15 cellular contexts compared by ENCODE assay signal in genomic region chr9:89502038-89502601, GRCh38. TPM values are rescaled to one million over a fixed set of nuclear protein-coding genes. Genes with fewer than 3 reads are reported as not detected.
DNase-seq lines count a peak whose midpoint lies in the region; ATAC-seq, FAIRE-seq and TF ChIP-seq lines count a peak whose summit lies in the region.
"Had no signal": no experiment of that assay in that cellular context is flagged by ENCODE, and none has a peak within 500 bp of the region (broad histone marks: within the 10 kb centered on the region; RNA-seq: fewer than 3 reads in every experiment).

No MANE protein-coding gene starts in this region.

- peak; percentile 19 to 20 for ATAC-seq in activated T-cell treated with anti-CD3 and anti-CD28 coated beads, Interleukin-2, amount 50 U/mL, for 4 hours
- ATAC-seq in naive thymus-derived CD8-positive, alpha-beta T cell, result peak; percentile 51 to 78
- no peak for ATAC-seq in HG03378 (IDR thresholded peaks at IDR 0.05; ENCODE audit: unreplicated experiment)

- H3K27me3 Mint-ChIP-seq in activated T-cell treated with anti-CD3 and anti-CD28 coated beads, Interleukin-2, amount 50 U/mL, for 4 hours (ENCODE audit: low read depth), result no peaks in the 10 kb centered on the region
- H3K27me3 Mint-ChIP-seq in naive thymus-derived CD8-positive, alpha-beta T cell, result no peaks in the 10 kb centered on the region

- H3K4me1 Mint-ChIP-seq in activated T-cell treated with anti-CD3 and anti-CD28 coated beads, Interleukin-2, amount 50 U/mL, for 4 hours (ENCODE audit: low read depth), result peaks cover 74% of the 10 kb centered on the region
- peaks cover 45 to 86% (median 84%) of the 10 kb centered on the region in 4 donors for H3K4me1 Mint-ChIP-seq in naive thymus-derived CD8-positive, alpha-beta T cell

- H3K4me3 Mint-ChIP-seq in activated T-cell treated with anti-CD3 and anti-CD28 coated beads, Interleukin-2, amount 50 U/mL, for 4 hours, result peak overlapping the region; percentile 39
- peak overlapping the region; percentile 5 to 80 (median 60) for H3K4me3 Mint-ChIP-seq in naive thymus-derived CD8-positive, alpha-beta T cell

- no peak for TF ChIP-seq POLR2A in GM12891 (IDR thresholded peaks at IDR 0.05; ENCODE audit: low read depth, low read length)

- FAIRE-seq in GM12891 (lab: Jason Lieb, UNC), result peak; percentile 61
- FAIRE-seq: frontal cortex had no signal

- no peaks in the 10 kb centered on the region for H3K9me3 Mint-ChIP-seq in activated T-cell treated with anti-CD3 and anti-CD28 coated beads, Interleukin-2, amount 50 U/mL, for 4 hours
- peaks cover 0 to 2% (median 0%) of the 10 kb centered on the region in 9 donors for H3K9me3 Mint-ChIP-seq in naive thymus-derived CD8-positive, alpha-beta T cell

- POLR2A ChIA-PET in naive thymus-derived CD8-positive, alpha-beta T cell (lab: Charles Lee), result interaction anchor here (0.9 to 6.2 kb wide), 17 partner anchors 9 to 77 kb away, joined by 3 to 63 read pairs (median 5); no protein-coding TSS in a partner anchor

- no peak for DNase-seq in GM12891 (ENCODE audit: insufficient read length, low spot score)
- peak; percentile 25 for DNase-seq in NCI-H69 (lab: John Stamatoyannopoulos, UW)
- DNase-seq in activated T-cell treated with anti-CD3 and anti-CD28 coated beads, Interleukin-2, amount 50 U/mL, for 4 hours, result peak; percentile 49
- peak in 8 of 10 donors; percentile 39 to 79 (median 73) for DNase-seq in naive thymus-derived CD8-positive, alpha-beta T cell
- DNase-seq in DMS53 treated with DMSO at 0.1 percent for 48 hours (lab: John Stamatoyannopoulos, UW; ENCODE audit: unreplicated experiment), result no peak
- DNase-seq in NCI-H2029 treated with DMSO at 0.1 percent for 48 hours (lab: John Stamatoyannopoulos, UW), result no peak
- DNase-seq: amygdala; Caco-2; islet precursor cell; NCI-H1105 treated with DMSO at 0.1 percent for 48 hours; NCI-H446 treated with DMSO at 0.1 percent for 48 hours; retina; stimulated activated CD4-positive, alpha-beta T cell treated with anti-CD3 and anti-CD28 coated beads, Interleukin-4, amount 100 ng/mL, for 4 hours had no signal

- peak overlapping the region; percentile 16 to 95 (median 92) for H3K27ac Mint-ChIP-seq in naive thymus-derived CD8-positive, alpha-beta T cell

- H3K36me3 Mint-ChIP-seq in activated T-cell treated with anti-CD3 and anti-CD28 coated beads, Interleukin-2, amount 50 U/mL, for 4 hours (ENCODE audit: insufficient read depth), result no peaks in the 10 kb centered on the region
- H3K36me3 Mint-ChIP-seq in naive thymus-derived CD8-positive, alpha-beta T cell, result no peaks in the 10 kb centered on the region

TF ChIP-seq in GM12891, 5 proteins besides CTCF, POLR2A, EP300 and RAD21:
- no peak for TF ChIP-seq POU2F2 (IDR thresholded peaks at IDR 0.05; ENCODE audit: low read depth, low read length)
- TF ChIP-seq TAF1 (IDR thresholded peaks at IDR 0.05; ENCODE audit: low read depth, low read length), result no peak
- TF ChIP-seq PAX5 (IDR thresholded peaks at IDR 0.05; ENCODE audit: insufficient read depth, low read length, severe bottlenecking), result no peak

RNA-seq across cellular contexts. Expression of gene SEMA4D, which starts 4.2 kb away (rescaled TPM):
- 42.2 TPM for polyA plus RNA-seq in GM12891 (2012; ENCODE audit: low read depth, missing spikeins)
- total RNA-seq in activated T-cell treated with anti-CD3 and anti-CD28 coated beads, Interleukin-2, amount 50 U/mL, for 4 hours, result 100 to 1,000 TPM; 248 to 348 (median 344) TPM
- total RNA-seq in naive thymus-derived CD8-positive, alpha-beta T cell, result 100 to 1,000 TPM; 565 to 573 TPM
- 100 to 1,000 TPM; 154 to 359 (median 176) TPM for polyA plus RNA-seq in naive thymus-derived CD8-positive, alpha-beta T cell

Comparison
In these comparisons a context has a peak if more than half of its experiments do, and no peak if none do; other contexts are left out.
1. DNase-seq: peak in NCI-H69 (single experiment), activated T-cell treated with anti-CD3 and anti-CD28 coated beads, Interleukin-2, amount 50 U/mL, for 4 hours (single experiment) and naive thymus-derived CD8-positive, alpha-beta T cell (8 of 10); none in GM12891 (single experiment), DMS53 treated with DMSO at 0.1 percent for 48 hours (single experiment) and NCI-H2029 treated with DMSO at 0.1 percent for 48 hours (single experiment).